Comparison of ENCODE assay signal across 18 cellular contexts in the genomic region with DNA sequence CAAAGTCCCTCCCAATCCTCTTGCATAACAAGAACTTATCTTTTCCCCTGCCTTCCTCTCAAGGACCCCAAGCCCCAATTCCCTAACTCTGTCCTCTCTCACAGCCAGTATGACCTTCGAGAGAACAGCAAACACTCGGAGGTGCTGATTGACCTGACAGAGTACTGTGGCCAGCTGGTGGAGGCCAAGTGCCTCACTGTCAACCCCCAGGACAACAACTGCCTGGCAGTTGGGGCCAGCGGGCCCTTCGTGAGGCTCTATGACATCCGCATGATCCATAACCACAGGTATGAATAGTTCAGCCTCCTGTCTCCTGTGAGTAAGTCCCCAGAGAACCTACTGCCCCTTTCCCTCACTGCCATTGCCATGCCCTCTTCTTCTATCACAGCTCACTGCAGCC. TPM values are rescaled to one million over a fixed set of nuclear protein-coding genes. Genes with fewer than 3 reads are reported as not detected.
DNase-seq lines count a peak whose midpoint lies in the region; ATAC-seq and TF ChIP-seq lines count a peak whose summit lies in the region.
"Had no signal": no experiment of that assay in that cellular context is flagged by ENCODE, and none has a peak within 500 bp of the region (broad histone marks: within the 10 kb centered on the region; RNA-seq: fewer than 3 reads in every experiment).

No MANE protein-coding gene starts in this region.

- no peaks in the 10 kb centered on the region for H3K9me3 Mint-ChIP-seq in CD4-positive, CD25-positive, alpha-beta regulatory T cell
- H3K9me3 Mint-ChIP-seq in mesothelial cell of epicardium = no peaks in the 10 kb centered on the region
- H3K9me3 Mint-ChIP-seq: activated naive CD8-positive, alpha-beta T cell treated with anti-CD3 and anti-CD28 coated beads, Interleukin-2, amount 10 ng/mL, durations not matched to agents 7 days and 5 days; activated T-cell treated with anti-CD3 and anti-CD28 coated beads, Interleukin-2, amount 50 U/mL, for 24 hours; naive thymus-derived CD8-positive, alpha-beta T cell; stimulated activated naive CD8-positive, alpha-beta T cell treated with anti-CD3 and anti-CD28 coated beads, Interleukin-15, Interleukin-2, amounts not matched to agents 100 ng/mL and 50 ng/mL, for 24 hours had no signal

- H3K4me1 ChIP-seq in CD4-positive, CD25-positive, alpha-beta regulatory T cell (ENCODE audit: control insufficient read depth, insufficient read depth, low read length, poor library complexity, severe bottlenecking) = no peaks in the 10 kb centered on the region
- no peaks in the 10 kb centered on the region for H3K4me1 ChIP-seq in thyroid gland

- intact Hi-C loops in thyroid gland (cut with DNase I) = no loop called here

- no peak for TF ChIP-seq POLR2A in thyroid gland (IDR thresholded peaks at IDR 0.05)

- no peaks in the 10 kb centered on the region for H3K9me3 ChIP-seq in CD4-positive, CD25-positive, alpha-beta regulatory T cell (ENCODE audit: control insufficient read depth in 2 of 2, low read length in 2 of 2)
- no peaks in the 10 kb centered on the region for H3K9me3 ChIP-seq in thyroid gland

- peak overlapping the region in 2 of 3 donors; percentile 19 to 77 for H3K27ac Mint-ChIP-seq in CD4-positive, CD25-positive, alpha-beta regulatory T cell
- peak overlapping the region; percentile 34 for H3K27ac Mint-ChIP-seq in mesothelial cell of epicardium
- H3K27ac Mint-ChIP-seq: activated naive CD8-positive, alpha-beta T cell treated with anti-CD3 and anti-CD28 coated beads, Interleukin-2, amount 10 ng/mL, durations not matched to agents 7 days and 5 days; activated T-cell treated with anti-CD3 and anti-CD28 coated beads, Interleukin-2, amount 50 U/mL, for 24 hours; progenitor cell of endocrine pancreas; stimulated activated naive CD8-positive, alpha-beta T cell treated with anti-CD3 and anti-CD28 coated beads, Interleukin-15, Interleukin-2, amounts not matched to agents 100 ng/mL and 50 ng/mL, for 24 hours had no signal

- H3K27me3 Mint-ChIP-seq in CD4-positive, CD25-positive, alpha-beta regulatory T cell = no peaks in the 10 kb centered on the region
- H3K27me3 Mint-ChIP-seq in mesothelial cell of epicardium (ENCODE audit: low read depth) = no peaks in the 10 kb centered on the region
- H3K27me3 Mint-ChIP-seq: activated naive CD8-positive, alpha-beta T cell treated with anti-CD3 and anti-CD28 coated beads, Interleukin-2, amount 10 ng/mL, durations not matched to agents 7 days and 5 days; activated T-cell treated with anti-CD3 and anti-CD28 coated beads, Interleukin-2, amount 50 U/mL, for 24 hours; naive thymus-derived CD8-positive, alpha-beta T cell; progenitor cell of endocrine pancreas; stimulated activated naive CD8-positive, alpha-beta T cell treated with anti-CD3 and anti-CD28 coated beads, Interleukin-15, Interleukin-2, amounts not matched to agents 100 ng/mL and 50 ng/mL, for 24 hours had no signal

- no peak overlapping the region for H3K4me3 ChIP-seq in CD4-positive, CD25-positive, alpha-beta regulatory T cell (ENCODE audit: low read depth, low read length)
- H3K4me3 ChIP-seq in foreskin fibroblast (ENCODE audit: low read depth in 1 of 2, low read length in 2 of 2) (no peak overlapping the region), thyroid gland (replicated peaks in 1 of 3) (no peak overlapping the region)

- peaks cover 64% of the 10 kb centered on the region for H3K36me3 ChIP-seq in CD4-positive, CD25-positive, alpha-beta regulatory T cell (ENCODE audit: control insufficient read depth, insufficient read depth, low read length)
- peaks cover 33% of the 10 kb centered on the region in 2 donors for H3K36me3 ChIP-seq in thyroid gland

- WGBS in thyroid gland, 2 donors = 93 to 94% methylated on average over 3 to 5 of the region's 5 CpGs

- TF ChIP-seq CTCF in foreskin fibroblast (IDR thresholded peaks at IDR 0.05; ENCODE audit: low read depth, low read length) (no peak), mesothelial cell of epicardium (IDR thresholded peaks at IDR 0.05; ENCODE audit: unreplicated experiment) (no peak), thyroid gland (IDR thresholded peaks at IDR 0.05) (no peak)

- peaks cover 31% of the 10 kb centered on the region for H3K36me3 Mint-ChIP-seq in CD4-positive, CD25-positive, alpha-beta regulatory T cell
- H3K36me3 Mint-ChIP-seq in mesothelial cell of epicardium = peaks cover 19% of the 10 kb centered on the region

- no peak overlapping the region for H3K27ac ChIP-seq in CD4-positive, CD25-positive, alpha-beta regulatory T cell (ENCODE audit: insufficient read depth, low read length, poor library complexity, severe bottlenecking)
- H3K27ac ChIP-seq in thyroid gland = no peak overlapping the region

- H3K27me3 ChIP-seq in CD4-positive, CD25-positive, alpha-beta regulatory T cell (ENCODE audit: control insufficient read depth, insufficient read depth, low read length) = no peaks in the 10 kb centered on the region
- no peaks in the 10 kb centered on the region for H3K27me3 ChIP-seq in thyroid gland

- no peak for DNase-seq in CD4-positive, CD25-positive, alpha-beta regulatory T cell
- DNase-seq in LHCN-M2 (ENCODE audit: low read depth) (peak; percentile 86), foreskin fibroblast (peak; percentile 21 to 48), mesothelial cell of epicardium (ENCODE audit: low spot score in 2 of 2, unreplicated experiment in 2 of 2) (no peak), thyroid gland (no peak), NCI-H2107 (lab: John Stamatoyannopoulos, UW) (no peak)
- no peak for DNase-seq in stimulated activated CD8-positive, alpha-beta memory T cell treated with anti-CD3 and anti-CD28 coated beads, Interleukin-4, amount 100 ng/mL, for 48 hours
- DNase-seq: activated naive CD8-positive, alpha-beta T cell treated with anti-CD3 and anti-CD28 coated beads, Interleukin-2, amount 10 ng/mL, durations not matched to agents 7 days and 5 days; activated T-cell treated with anti-CD3 and anti-CD28 coated beads, Interleukin-2, amount 50 U/mL, for 24 hours; cerebellar nuclear complex; effector memory CD4-positive, alpha-beta T cell; naive thymus-derived CD8-positive, alpha-beta T cell; NCI-H2029 treated with DMSO at 0.1 percent for 48 hours; NCI-H524 treated with DMSO at 0.1 percent for 48 hours had no signal

- no peak for ATAC-seq in CD4-positive, CD25-positive, alpha-beta regulatory T cell (ENCODE audit: low read depth in 2 of 2)
- no peak for ATAC-seq in HG03097 (IDR thresholded peaks at IDR 0.05; ENCODE audit: low FRiP score, unreplicated experiment)
- ATAC-seq: naive thymus-derived CD8-positive, alpha-beta T cell; SK-N-SH treated with all-trans-retinoic acid at 6 μM for 48 hours had no signal

- no peaks in the 10 kb centered on the region for H3K4me1 Mint-ChIP-seq in CD4-positive, CD25-positive, alpha-beta regulatory T cell
- H3K4me1 Mint-ChIP-seq in mesothelial cell of epicardium = no peaks in the 10 kb centered on the region

- no peak overlapping the region for H3K4me3 Mint-ChIP-seq in CD4-positive, CD25-positive, alpha-beta regulatory T cell
- no peak overlapping the region for H3K4me3 Mint-ChIP-seq in mesothelial cell of epicardium
- H3K4me3 Mint-ChIP-seq: activated naive CD8-positive, alpha-beta T cell treated with anti-CD3 and anti-CD28 coated beads, Interleukin-2, amount 10 ng/mL, durations not matched to agents 7 days and 5 days; activated T-cell treated with anti-CD3 and anti-CD28 coated beads, Interleukin-2, amount 50 U/mL, for 24 hours; naive thymus-derived CD8-positive, alpha-beta T cell; stimulated activated naive CD8-positive, alpha-beta T cell treated with anti-CD3 and anti-CD28 coated beads, Interleukin-15, Interleukin-2, amounts not matched to agents 100 ng/mL and 50 ng/mL, for 24 hours had no signal

RNA-seq across cellular contexts. Expression of a gene that starts 29.9 kb away (rescaled TPM):
- total RNA-seq in CD4-positive, CD25-positive, alpha-beta regulatory T cell = 26.3 TPM
- polyA plus RNA-seq in CD4-positive, CD25-positive, alpha-beta regulatory T cell = 10 to 100 TPM; 59.9 to 71.2 (median 67.4) TPM
- total RNA-seq in LHCN-M2 (2014; rRNA removed) (50.5 and 52.2 TPM in 2 replicates), mesothelial cell of epicardium (36.0 to 39.1 TPM (median 37.2 TPM) in 3 replicates), thyroid gland (10 to 100 TPM; 22.7 to 46.0 (median 30.9) TPM)
- 51.1 TPM for polyA plus RNA-seq in LHCN-M2 (2012)

RNA-seq across cellular contexts. Expression of a gene that starts 49.7 kb away (rescaled TPM):
- total RNA-seq in CD4-positive, CD25-positive, alpha-beta regulatory T cell = 191 TPM
- 100 to 1,000 TPM in 3 of 4 donors, 10 to 100 TPM in 1; 91.0 to 138 (median 120) TPM for polyA plus RNA-seq in CD4-positive, CD25-positive, alpha-beta regulatory T cell
- total RNA-seq in LHCN-M2 (2014; rRNA removed) (0.63 TPM in 1 of 2 replicates, not detected in the other), mesothelial cell of epicardium (41.0 to 42.8 TPM (median 42.2 TPM) in 3 replicates), thyroid gland (10 to 100 TPM; 12.4 to 23.9 (median 18.4) TPM)
- polyA plus RNA-seq in LHCN-M2 (2012) = 0.17 TPM

RNA-seq across cellular contexts. Expression of a gene that starts 57.7 kb away (rescaled TPM):
- total RNA-seq in CD4-positive, CD25-positive, alpha-beta regulatory T cell = 46.1 TPM
- polyA plus RNA-seq in CD4-positive, CD25-positive, alpha-beta regulatory T cell = 1 to 10 TPM; 3.3 to 5.9 (median 5.5) TPM
- total RNA-seq in LHCN-M2 (2014; rRNA removed) = 19.3 and 19.8 TPM in 2 replicates
- polyA plus RNA-seq in LHCN-M2 (2012) = 22.2 TPM
- total RNA-seq in mesothelial cell of epicardium = 40.2 to 42.2 TPM (median 41.3 TPM) in 3 replicates
- 10 to 100 TPM; 46.1 to 66.6 (median 48.1) TPM for total RNA-seq in thyroid gland

Comparison
In these comparisons a context has a peak if more than half of its experiments do, and no peak if none do; other contexts are left out.
1. DNase-seq: peak in LHCN-M2 (single experiment) and foreskin fibroblast (2 of 2); none in CD4-positive, CD25-positive, alpha-beta regulatory T cell (0 of 3), mesothelial cell of epicardium (0 of 2), thyroid gland (0 of 2), NCI-H2107 (single experiment) and stimulated activated CD8-positive, alpha-beta memory T cell treated with anti-CD3 and anti-CD28 coated beads, Interleukin-4, amount 100 ng/mL, for 48 hours (single experiment).